19 cellular contexts compared by ENCODE assay signal in genomic region chr1:2558861-2559260, GRCh38. TPM values are rescaled to one million over a fixed set of nuclear protein-coding genes. Genes with fewer than 3 reads are reported as not detected.
DNase-seq lines count a peak whose midpoint lies in the region; ATAC-seq and TF ChIP-seq lines count a peak whose summit lies in the region.
"Had no signal": no experiment of that assay in that cellular context is flagged by ENCODE, and none has a peak within 500 bp of the region (broad histone marks: within the 10 kb centered on the region; RNA-seq: fewer than 3 reads in every experiment).

No MANE protein-coding gene starts in this region.

- no peak for TF ChIP-seq CTCF in neural progenitor cell (IDR thresholded peaks at IDR 0.05)
- no peak for TF ChIP-seq CTCF in mucosa of descending colon (IDR thresholded peaks at IDR 0.05)
- no peak for TF ChIP-seq CTCF in vagina (IDR thresholded peaks at IDR 0.05)

- CTCF ChIA-PET in activated CD4-positive, alpha-beta T cell treated with anti-CD3 and anti-CD28 coated beads, Interleukin-2, amount 10 ng/mL, durations not matched to agents 7 days and 5 days (lab: Charles Lee): interaction anchor here (1.2 kb wide), 1 partner anchor 10 kb away, joined by 3 read pairs; no protein-coding TSS in a partner anchor

- H3K27ac ChIP-seq in neural progenitor cell (no peak overlapping the region), vagina (no peak overlapping the region)
- H3K27ac ChIP-seq: brain microvascular endothelial cell, upper lobe of right lung had no signal

- no peak overlapping the region for H3K9ac ChIP-seq in neural progenitor cell

- H3K27ac Mint-ChIP-seq in activated CD4-positive, alpha-beta T cell treated with anti-CD3 and anti-CD28 coated beads, Interleukin-2, amount 10 ng/mL, durations not matched to agents 7 days and 5 days: peak overlapping the region; percentile 60
- H3K27ac Mint-ChIP-seq in activated naive CD8-positive, alpha-beta T cell treated with anti-CD3 and anti-CD28 coated beads, Interleukin-2, amount 50 U/mL, for 24 hours: peak overlapping the region; percentile 46
- H3K27ac Mint-ChIP-seq in neural progenitor cell: peak overlapping the region; percentile 57
- H3K27ac Mint-ChIP-seq: nephron, progenitor cell of endocrine pancreas had no signal

- H3K4me1 Mint-ChIP-seq in activated CD4-positive, alpha-beta T cell treated with anti-CD3 and anti-CD28 coated beads, Interleukin-2, amount 10 ng/mL, durations not matched to agents 7 days and 5 days: peaks cover 41% of the 10 kb centered on the region
- peaks cover 38% of the 10 kb centered on the region for H3K4me1 Mint-ChIP-seq in activated naive CD8-positive, alpha-beta T cell treated with anti-CD3 and anti-CD28 coated beads, Interleukin-2, amount 50 U/mL, for 24 hours
- peaks cover 12% of the 10 kb centered on the region for H3K4me1 Mint-ChIP-seq in neural progenitor cell

- no peaks in the 10 kb centered on the region for H3K27me3 Mint-ChIP-seq in activated CD4-positive, alpha-beta T cell treated with anti-CD3 and anti-CD28 coated beads, Interleukin-2, amount 10 ng/mL, durations not matched to agents 7 days and 5 days
- H3K27me3 Mint-ChIP-seq in activated naive CD8-positive, alpha-beta T cell treated with anti-CD3 and anti-CD28 coated beads, Interleukin-2, amount 50 U/mL, for 24 hours: no peaks in the 10 kb centered on the region
- no peaks in the 10 kb centered on the region for H3K27me3 Mint-ChIP-seq in neural progenitor cell (ENCODE audit: insufficient read depth, low read depth)

- peaks cover 20% of the 10 kb centered on the region for H3K36me3 Mint-ChIP-seq in activated CD4-positive, alpha-beta T cell treated with anti-CD3 and anti-CD28 coated beads, Interleukin-2, amount 10 ng/mL, durations not matched to agents 7 days and 5 days (ENCODE audit: low read depth)
- H3K36me3 Mint-ChIP-seq in activated naive CD8-positive, alpha-beta T cell treated with anti-CD3 and anti-CD28 coated beads, Interleukin-2, amount 50 U/mL, for 24 hours (ENCODE audit: low read depth): peaks cover 4% of the 10 kb centered on the region
- no peaks in the 10 kb centered on the region for H3K36me3 Mint-ChIP-seq in neural progenitor cell

- TF ChIP-seq POLR2A in vagina (IDR thresholded peaks at IDR 0.05): no peak

- no peaks in the 10 kb centered on the region for H3K9me3 ChIP-seq in neural progenitor cell (ENCODE audit: low read depth)
- H3K9me3 ChIP-seq in mucosa of descending colon: no peaks in the 10 kb centered on the region
- no peaks in the 10 kb centered on the region for H3K9me3 ChIP-seq in vagina
- H3K9me3 ChIP-seq: upper lobe of right lung had no signal

- no peak for DNase-seq in activated CD4-positive, alpha-beta T cell treated with anti-CD3 and anti-CD28 coated beads, Interleukin-2, amount 10 ng/mL, durations not matched to agents 7 days and 5 days
- no peak for DNase-seq in activated CD4-positive, alpha-beta T cell treated with anti-CD3 and anti-CD28 coated beads, Interleukin-2, amount 50 U/mL, for 1 hour
- DNase-seq in H7 (peak; percentile 30), neural progenitor cell (ENCODE audit: low spot score) (no peak), mucosa of descending colon (no peak), kidney tubule cell (ENCODE audit: low spot score) (no peak), vagina (ENCODE audit: extremely low spot score in 2 of 2) (no peak)
- no peak for DNase-seq in activated naive CD8-positive, alpha-beta T cell treated with anti-CD3 and anti-CD28 coated beads, Interleukin-2, amount 50 U/mL, for 24 hours
- DNase-seq: brain microvascular endothelial cell; C1 segment of cervical spinal cord; DMS53; mammary epithelial cell; NCI-H1417 treated with DMSO at 0.1 percent for 48 hours; NCI-H524 treated with DMSO at 0.1 percent for 48 hours; stimulated activated CD4-positive, alpha-beta T cell treated with anti-CD3 and anti-CD28 coated beads, Interleukin-1b, Interleukin-23, amount 100 ng/mL, for 48 hours; upper lobe of right lung had no signal

- intact Hi-C loops in mucosa of descending colon (cut with DNase I, micrococcal nuclease) (no loop called here), vagina (cut with DNase I) (no loop called here)

- H3F3A ChIP-seq in neural progenitor cell (ENCODE audit: low read depth): peaks cover 10% of the 10 kb centered on the region

- H4K20me1 ChIP-seq in neural progenitor cell (ENCODE audit: low read depth): no peaks in the 10 kb centered on the region

- POLR2A ChIA-PET in activated CD4-positive, alpha-beta T cell treated with anti-CD3 and anti-CD28 coated beads, Interleukin-2, amount 10 ng/mL, durations not matched to agents 7 days and 5 days (lab: Charles Lee): no interaction called here

- H3K4me3 ChIP-seq in H7 (ENCODE audit: insufficient read depth, low read depth, low read length) (no peak overlapping the region), neural progenitor cell (no peak overlapping the region), mucosa of descending colon (no peak overlapping the region), vagina (no peak overlapping the region)
- H3K4me3 ChIP-seq: upper lobe of right lung had no signal

- H3K4me2 ChIP-seq in neural progenitor cell: no peak overlapping the region

- H3K4me1 ChIP-seq in neural progenitor cell (peaks cover 13% of the 10 kb centered on the region), mucosa of descending colon (ENCODE audit: low read depth) (peaks cover 42% of the 10 kb centered on the region), vagina (peaks cover 56% of the 10 kb centered on the region)

- no peak overlapping the region for H2AFZ ChIP-seq in neural progenitor cell (replicated peaks)

- H3K36me3 ChIP-seq in H7 (replicated peaks; ENCODE audit: control insufficient read depth, insufficient read depth, low read length) (no peaks in the 10 kb centered on the region), neural progenitor cell (no peaks in the 10 kb centered on the region), mucosa of descending colon (ENCODE audit: low read depth) (peaks cover 5% of the 10 kb centered on the region), vagina (peaks cover 0 to 23% of the 10 kb centered on the region in 2 donors)
- H3K36me3 ChIP-seq: brain microvascular endothelial cell had no signal

- no peaks in the 10 kb centered on the region for H3K79me2 ChIP-seq in neural progenitor cell (ENCODE audit: low read depth)

- H3K27me3 ChIP-seq in H7 (ENCODE audit: control insufficient read depth, insufficient read depth, low read length): no peaks in the 10 kb centered on the region
- no peaks in the 10 kb centered on the region for H3K27me3 ChIP-seq in neural progenitor cell
- no peaks in the 10 kb centered on the region for H3K27me3 ChIP-seq in vagina
- H3K27me3 ChIP-seq: brain microvascular endothelial cell, upper lobe of right lung had no signal

- H3K9me3 Mint-ChIP-seq in activated CD4-positive, alpha-beta T cell treated with anti-CD3 and anti-CD28 coated beads, Interleukin-2, amount 10 ng/mL, durations not matched to agents 7 days and 5 days: no peaks in the 10 kb centered on the region
- H3K9me3 Mint-ChIP-seq in activated naive CD8-positive, alpha-beta T cell treated with anti-CD3 and anti-CD28 coated beads, Interleukin-2, amount 50 U/mL, for 24 hours: no peaks in the 10 kb centered on the region
- no peaks in the 10 kb centered on the region for H3K9me3 Mint-ChIP-seq in neural progenitor cell
- H3K9me3 Mint-ChIP-seq: nephron had no signal

- no peak for ATAC-seq in activated naive CD8-positive, alpha-beta T cell treated with anti-CD3 and anti-CD28 coated beads, Interleukin-2, amount 50 U/mL, for 24 hours
- no peak for ATAC-seq in mucosa of descending colon
- ATAC-seq: upper lobe of right lung had no signal

- peak overlapping the region; percentile 58 for H3K4me3 Mint-ChIP-seq in activated CD4-positive, alpha-beta T cell treated with anti-CD3 and anti-CD28 coated beads, Interleukin-2, amount 10 ng/mL, durations not matched to agents 7 days and 5 days
- peak overlapping the region; percentile 46 for H3K4me3 Mint-ChIP-seq in activated naive CD8-positive, alpha-beta T cell treated with anti-CD3 and anti-CD28 coated beads, Interleukin-2, amount 50 U/mL, for 24 hours
- no peak overlapping the region for H3K4me3 Mint-ChIP-seq in neural progenitor cell
- H3K4me3 Mint-ChIP-seq: nephron had no signal

RNA-seq across cellular contexts. Expression of gene TNFRSF14, which starts 2.7 kb away (rescaled TPM):
- total RNA-seq in activated CD4-positive, alpha-beta T cell treated with anti-CD3 and anti-CD28 coated beads, Interleukin-2, amount 10 ng/mL, durations not matched to agents 7 days and 5 days: 100 to 1,000 TPM; 182 to 192 TPM
- total RNA-seq in H7 (2014; rRNA removed; shearing (Covaris generic)): 0.07 and 0.55 TPM in 2 replicates
- 0.65 TPM in 1 of 2 replicates, not detected in the other for total RNA-seq in neural progenitor cell (ENCODE audit: low replicate concordance)
- 100 to 1,000 TPM; 143 to 206 (median 146) TPM for total RNA-seq in mucosa of descending colon
- 49.6 TPM for total RNA-seq in vagina

RNA-seq across cellular contexts. Expression of gene PRXL2B, which starts 27.7 kb away (rescaled TPM):
- total RNA-seq in activated CD4-positive, alpha-beta T cell treated with anti-CD3 and anti-CD28 coated beads, Interleukin-2, amount 10 ng/mL, durations not matched to agents 7 days and 5 days: 10 to 100 TPM; 25.2 to 33.3 TPM
- 62.9 and 83.5 TPM in 2 replicates for total RNA-seq in H7 (2014; rRNA removed; shearing (Covaris generic))
- total RNA-seq in neural progenitor cell (ENCODE audit: low replicate concordance) (10.0 and 29.6 TPM in 2 replicates), mucosa of descending colon (10 to 100 TPM; 45.2 to 65.5 (median 48.3) TPM), vagina (16.2 TPM)

RNA-seq across cellular contexts. Expression of gene HES5, which starts 28.8 kb away (rescaled TPM):
- not detected for total RNA-seq in activated CD4-positive, alpha-beta T cell treated with anti-CD3 and anti-CD28 coated beads, Interleukin-2, amount 10 ng/mL, durations not matched to agents 7 days and 5 days
- total RNA-seq in H7 (2014; rRNA removed; shearing (Covaris generic)): 0.07 and 0.33 TPM in 2 replicates
- total RNA-seq in neural progenitor cell (ENCODE audit: low replicate concordance): 6.4 and 28.2 TPM in 2 replicates
- total RNA-seq in mucosa of descending colon: 1 to 10 TPM; 1.3 to 7.8 (median 1.6) TPM
- total RNA-seq in vagina: not detected
- total RNA-seq: A673, mammary epithelial cell had no signal

RNA-seq across cellular contexts. Expression of gene PANK4, which starts 32.5 kb away (rescaled TPM):
- 10 to 100 TPM; 66.6 to 76.6 TPM for total RNA-seq in activated CD4-positive, alpha-beta T cell treated with anti-CD3 and anti-CD28 coated beads, Interleukin-2, amount 10 ng/mL, durations not matched to agents 7 days and 5 days
- total RNA-seq in H7 (2014; rRNA removed; shearing (Covaris generic)): 62.5 and 79.0 TPM in 2 replicates
- total RNA-seq in neural progenitor cell (ENCODE audit: low replicate concordance): 30.6 and 53.9 TPM in 2 replicates
- total RNA-seq in mucosa of descending colon: 10 to 100 TPM; 28.1 to 51.6 (median 44.7) TPM
- total RNA-seq in vagina: 39.5 TPM

Comparison
In these comparisons a context has a peak if more than half of its experiments do, and no peak if none do; other contexts are left out.
1. RNA of gene TNFRSF14, which starts 2.7 kb away (total RNA-seq): 182 to 192 TPM in activated CD4-positive, alpha-beta T cell treated with anti-CD3 and anti-CD28 coated beads, Interleukin-2, amount 10 ng/mL, durations not matched to agents 7 days and 5 days, 143 to 206 TPM in mucosa of descending colon and 49.6 TPM in vagina (single experiment); 0.07 to 0.55 TPM in H7 and 0.65 TPM in neural progenitor cell; every median in the first group is over 10 times any median in the second.
2. Peak in every context shown above with its lines, with median percentiles within 50 percentile points of each other: H3K27ac Mint-ChIP-seq.